In the genomic region with DNA sequence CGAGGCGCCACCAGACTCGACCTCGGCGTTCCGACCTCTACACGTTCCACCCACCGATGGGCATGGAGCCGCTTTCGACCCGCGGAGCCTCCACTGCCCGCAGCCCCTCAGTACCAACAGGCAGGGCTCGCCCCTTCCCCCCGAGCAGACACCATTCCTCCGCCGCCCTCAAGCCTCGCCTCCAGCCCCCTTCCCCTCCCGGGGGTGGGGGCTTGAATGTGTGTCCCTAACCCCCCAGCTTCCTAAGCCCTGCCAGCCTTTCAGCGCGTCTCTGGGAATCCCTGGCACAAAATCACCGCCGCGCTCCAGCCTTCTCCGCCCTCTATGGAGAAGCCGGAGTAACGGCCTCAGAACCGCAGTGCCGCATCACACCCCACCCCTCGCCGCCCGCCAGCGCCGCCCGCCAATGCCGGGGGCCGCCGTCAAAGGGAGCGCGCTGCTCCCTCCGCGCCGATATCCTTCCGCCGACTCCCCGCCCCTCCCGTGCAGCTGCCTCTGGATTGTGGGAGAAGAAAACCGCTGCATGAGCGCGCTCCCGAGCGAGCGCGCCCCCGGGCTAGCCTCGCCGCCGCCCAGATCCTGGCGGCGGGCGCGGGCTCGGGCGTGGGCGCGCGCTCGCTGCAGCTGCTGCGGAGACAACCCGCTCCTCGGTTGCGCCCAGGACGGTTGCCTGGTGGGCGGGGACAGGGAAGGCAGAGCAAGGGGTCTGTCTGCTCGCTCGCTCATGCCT, we compare ENCODE assay signal across 8 cellular contexts. TPM values are rescaled to one million over a fixed set of nuclear protein-coding genes. Genes with fewer than 3 reads are reported as not detected.
A peak's percentile ranks its signal among the peaks of the same experiment; 100 is the strongest.
DNase-seq lines count a peak whose midpoint lies in the region; ATAC-seq and TF ChIP-seq lines count a peak whose summit lies in the region.

A gene with protein sequence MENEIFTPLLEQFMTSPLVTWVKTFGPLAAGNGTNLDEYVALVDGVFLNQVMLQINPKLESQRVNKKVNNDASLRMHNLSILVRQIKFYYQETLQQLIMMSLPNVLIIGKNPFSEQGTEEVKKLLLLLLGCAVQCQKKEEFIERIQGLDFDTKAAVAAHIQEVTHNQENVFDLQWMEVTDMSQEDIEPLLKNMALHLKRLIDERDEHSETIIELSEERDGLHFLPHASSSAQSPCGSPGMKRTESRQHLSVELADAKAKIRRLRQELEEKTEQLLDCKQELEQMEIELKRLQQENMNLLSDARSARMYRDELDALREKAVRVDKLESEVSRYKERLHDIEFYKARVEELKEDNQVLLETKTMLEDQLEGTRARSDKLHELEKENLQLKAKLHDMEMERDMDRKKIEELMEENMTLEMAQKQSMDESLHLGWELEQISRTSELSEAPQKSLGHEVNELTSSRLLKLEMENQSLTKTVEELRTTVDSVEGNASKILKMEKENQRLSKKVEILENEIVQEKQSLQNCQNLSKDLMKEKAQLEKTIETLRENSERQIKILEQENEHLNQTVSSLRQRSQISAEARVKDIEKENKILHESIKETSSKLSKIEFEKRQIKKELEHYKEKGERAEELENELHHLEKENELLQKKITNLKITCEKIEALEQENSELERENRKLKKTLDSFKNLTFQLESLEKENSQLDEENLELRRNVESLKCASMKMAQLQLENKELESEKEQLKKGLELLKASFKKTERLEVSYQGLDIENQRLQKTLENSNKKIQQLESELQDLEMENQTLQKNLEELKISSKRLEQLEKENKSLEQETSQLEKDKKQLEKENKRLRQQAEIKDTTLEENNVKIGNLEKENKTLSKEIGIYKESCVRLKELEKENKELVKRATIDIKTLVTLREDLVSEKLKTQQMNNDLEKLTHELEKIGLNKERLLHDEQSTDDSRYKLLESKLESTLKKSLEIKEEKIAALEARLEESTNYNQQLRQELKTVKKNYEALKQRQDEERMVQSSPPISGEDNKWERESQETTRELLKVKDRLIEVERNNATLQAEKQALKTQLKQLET (N-terminal part only) (minus strand): TSS at position 343 of the 730 bp plus-strand sequence. CDS start 777 bp downstream, outside the sequence.

- peak; percentile 73 for ATAC-seq in GM21717 (IDR thresholded peaks at IDR 0.05; ENCODE audit: unreplicated experiment)
- peak; percentile 88 to 92 for ATAC-seq in activated T-cell treated with anti-CD3 and anti-CD28 coated beads, Interleukin-2, amount 50 U/mL, for 4 hours

- H3K9me2 ChIP-seq in PC-9 (ENCODE audit: insufficient read depth): no peaks in the 10 kb centered on the region

- TF ChIP-seq EP300 in esophagus muscularis mucosa (IDR thresholded peaks at IDR 0.05): no peak

- no peaks in the 10 kb centered on the region for H4K20me1 ChIP-seq in PC-9 (ENCODE audit: insufficient read depth)

- H2AFZ ChIP-seq in PC-9: peak within 1 kb of the TSS; percentile 90

- CTCF ChIA-PET in PC-9 (lab: Charles Lee): no interaction called here

- H3K36me3 ChIP-seq in PC-9 (ENCODE audit: low read depth) (no peaks in the 10 kb centered on the region), esophagus muscularis mucosa (no peaks in the 10 kb centered on the region), muscle layer of duodenum (ENCODE audit: control insufficient read depth in 1 of 2, insufficient read depth in 2 of 2, low read length in 2 of 2) (no peaks in the 10 kb centered on the region)

- intact Hi-C loops in PC-9 (cut with micrococcal nuclease; ENCODE audit: unreplicated experiment): loop anchor here (2.0 to 5.0 kb wide), 3 partner anchors 99 to 369 kb away; a partner anchor contains a TSS
- intact Hi-C loops in esophagus muscularis mucosa (cut with DNase I): loop anchor here (5.0 to 10.0 kb wide), 4 partner anchors 98 to 195 kb away; a partner anchor contains a TSS

- H3K36me3 Mint-ChIP-seq in activated T-cell treated with anti-CD3 and anti-CD28 coated beads, Interleukin-2, amount 50 U/mL, for 4 hours (ENCODE audit: insufficient read depth): no peaks in the 10 kb centered on the region

- no TSS peak for BruUV-seq in PC-9 (replicated peaks; lab: Mats Ljungman, UMichigan)

- no peaks in the 10 kb centered on the region for H3K79me2 ChIP-seq in PC-9 (ENCODE audit: low read depth)

- 0% methylated on average over 14 of the region's 76 CpGs for WGBS in esophagus muscularis mucosa

- H3K27me3 ChIP-seq in PC-9 (ENCODE audit: insufficient read depth, low read depth) (no peaks in the 10 kb centered on the region), esophagus muscularis mucosa (no peaks in the 10 kb centered on the region), muscle layer of duodenum (ENCODE audit: low read depth, low read length) (no peaks in the 10 kb centered on the region)

- H3K4me3 ChIP-seq in PC-9 (peak within 1 kb of the TSS; percentile 71), esophagus muscularis mucosa (peak within 1 kb of the TSS; percentile 67 to 94 (median 88)), muscle layer of duodenum (ENCODE audit: low read depth in 1 of 2, low read length in 2 of 2) (peak within 1 kb of the TSS; percentile 96 to 98)

- no peaks in the 10 kb centered on the region for H3K9me3 ChIP-seq in PC-9 (ENCODE audit: insufficient read depth, low read depth)
- no peaks in the 10 kb centered on the region for H3K9me3 ChIP-seq in esophagus muscularis mucosa
- H3K9me3 ChIP-seq in muscle layer of duodenum (ENCODE audit: control insufficient read depth in 1 of 2, low read length in 2 of 2): no peaks in the 10 kb centered on the region

- H3K9me3 Mint-ChIP-seq in activated T-cell treated with anti-CD3 and anti-CD28 coated beads, Interleukin-2, amount 50 U/mL, for 4 hours: peaks cover 5% of the 10 kb centered on the region

- no peak within 1 kb of the TSS for H3K27ac ChIP-seq in PC-9
- H3K27ac ChIP-seq in esophagus muscularis mucosa (replicated peaks in 1 of 4): peak within 1 kb of the TSS; percentile 86 to 93 (median 92)
- peak within 1 kb of the TSS; percentile 73 for H3K27ac ChIP-seq in muscle layer of duodenum (ENCODE audit: low read length)

- H3K4me1 Mint-ChIP-seq in activated T-cell treated with anti-CD3 and anti-CD28 coated beads, Interleukin-2, amount 50 U/mL, for 4 hours (ENCODE audit: low read depth): peaks cover 34% of the 10 kb centered on the region

- H3K4me2 ChIP-seq in PC-9: peak within 1 kb of the TSS; percentile 90

- peaks cover 13% of the 10 kb centered on the region for H3F3A ChIP-seq in PC-9 (ENCODE audit: insufficient read depth, low read depth)

- TF ChIP-seq CTCF in PC-9 (conservative IDR thresholded peaks at IDR 0.05) (peak; percentile 41; the same call in 1 of the 2 replicates), esophagus muscularis mucosa (IDR thresholded peaks at IDR 0.05) (peak in 2 of 3 experiments; percentile 20 to 52)

- no peaks in the 10 kb centered on the region for H3K27me3 Mint-ChIP-seq in activated T-cell treated with anti-CD3 and anti-CD28 coated beads, Interleukin-2, amount 50 U/mL, for 4 hours (ENCODE audit: low read depth)

- in situ Hi-C loops in KBM-7 (cut with MboI; ENCODE audit: low pct_unique_long_range_greater_than_20kb, low sequenced_read_pairs): no loop called here

- peak within 1 kb of the TSS; percentile 89 for H3K4me3 Mint-ChIP-seq in activated T-cell treated with anti-CD3 and anti-CD28 coated beads, Interleukin-2, amount 50 U/mL, for 4 hours

- H3K4me1 ChIP-seq in PC-9 (replicated peaks; ENCODE audit: insufficient read depth) (peaks cover 19% of the 10 kb centered on the region), esophagus muscularis mucosa (peaks cover 5 to 34% (median 23%) of the 10 kb centered on the region in 4 donors), muscle layer of duodenum (ENCODE audit: control insufficient read depth in 1 of 2, insufficient read depth in 2 of 2, low read length in 2 of 2) (peaks cover 4 to 8% of the 10 kb centered on the region in 2 donors)

- POLR2A ChIA-PET in PC-9 (lab: Charles Lee; ENCODE audit: unreplicated experiment): interaction anchor here (0.6 kb wide), 1 partner anchor 138 kb away, joined by 3 read pairs; no protein-coding TSS in a partner anchor

- peak; percentile 61 for TF ChIP-seq POLR2A in esophagus muscularis mucosa (IDR thresholded peaks at IDR 0.05; ENCODE audit: low read depth)

- DNase-seq in DMS53 treated with DMSO at 0.1 percent for 48 hours (lab: John Stamatoyannopoulos, UW; ENCODE audit: unreplicated experiment) (peak; percentile 83), KBM-7 (peak; percentile 99), PC-9 (peak; percentile 83 to 97), esophagus muscularis mucosa (ENCODE audit: extremely low spot score) (peak; percentile 98)
- DNase-seq in activated T-cell treated with anti-CD3 and anti-CD28 coated beads, Interleukin-2, amount 50 U/mL, for 4 hours: peak; percentile 84
- DNase-seq in stimulated activated CD8-positive, alpha-beta memory T cell treated with anti-CD3 and anti-CD28 coated beads, Interleukin-7, amount 100 ng/mL, for 24 hours (ENCODE audit: low read depth): peak; percentile 76

RNA-seq across cellular contexts. Expression of the gene that starts here (rescaled TPM):
- total RNA-seq in PC-9 (2021): 12.0 and 12.3 TPM in 2 replicates
- 1 to 10 TPM; 6.0 to 7.3 (median 6.2) TPM for total RNA-seq in activated T-cell treated with anti-CD3 and anti-CD28 coated beads, Interleukin-2, amount 50 U/mL, for 4 hours
- total RNA-seq in esophagus muscularis mucosa: 10 to 100 TPM; 29.7 to 58.6 (median 38.5) TPM
